25 cellular contexts compared by ENCODE assay signal in genomic region chr13:66853559-66853958, GRCh38.
"Had no signal": no experiment of that assay in that cellular context is flagged by ENCODE, and none has a peak within 500 bp of the region (broad histone marks: within the 10 kb centered on the region; RNA-seq: fewer than 3 reads in every experiment).

No MANE protein-coding gene starts in this region.

- H3K4me3 Mint-ChIP-seq: effector memory CD8-positive, alpha-beta T cell; naive thymus-derived CD4-positive, alpha-beta T cell; nephron progenitor cell had no signal

- DNase-seq: cerebellar nuclear complex; cortex of kidney; effector memory CD8-positive, alpha-beta T cell; foreskin melanocyte; head of caudate nucleus; kidney; mesendoderm; midbrain; naive thymus-derived CD4-positive, alpha-beta T cell; nephron progenitor cell; nucleus accumbens; stimulated activated CD4-positive, alpha-beta T cell treated with anti-CD3 and anti-CD28 coated beads, Interleukin-12 subunit alpha, Interleukin-12 subunit beta, amount 100 ng/mL, for 4 hours; stimulated activated CD4-positive, alpha-beta T cell treated with anti-CD3 and anti-CD28 coated beads, Interleukin-1b, Interleukin-23, amount 100 ng/mL, for 48 hours; stimulated activated CD4-positive, alpha-beta T cell treated with anti-CD3 and anti-CD28 coated beads, Interleukin-4, amount 100 ng/mL, for 1 hour; stimulated activated CD8-positive, alpha-beta memory T cell treated with anti-CD3 and anti-CD28 coated beads, Interleukin-4, amount 100 ng/mL, for 48 hours; stimulated activated naive CD4-positive, alpha-beta T cell; stomach; thyroid gland; trophoblast cell had no signal

- ATAC-seq: effector memory CD8-positive, alpha-beta T cell; left lobe of liver; naive thymus-derived CD4-positive, alpha-beta T cell; sciatic nerve had no signal

- H3K4me3 ChIP-seq: esophagus muscularis mucosa, prostate gland, right atrium auricular region, smooth muscle cell, stomach, thyroid gland had no signal

- H3K9me3 ChIP-seq: esophagus muscularis mucosa, prostate gland, right atrium auricular region, stomach, thyroid gland had no signal

- H3K36me3 ChIP-seq: esophagus muscularis mucosa, prostate gland, right atrium auricular region, stomach, thyroid gland had no signal

- H3K27ac Mint-ChIP-seq: effector memory CD8-positive, alpha-beta T cell; naive thymus-derived CD4-positive, alpha-beta T cell; nephron progenitor cell had no signal

- H3K4me1 Mint-ChIP-seq: naive thymus-derived CD4-positive, alpha-beta T cell; nephron progenitor cell had no signal

- H3K4me1 ChIP-seq: esophagus muscularis mucosa, prostate gland, right atrium auricular region, stomach, thyroid gland had no signal

- H3K27me3 ChIP-seq: esophagus muscularis mucosa, right atrium auricular region, stomach, thyroid gland had no signal

- H3K27ac ChIP-seq: esophagus muscularis mucosa, prostate gland, right atrium auricular region, stomach, thyroid gland had no signal

- H3K27me3 Mint-ChIP-seq: effector memory CD8-positive, alpha-beta T cell; naive thymus-derived CD4-positive, alpha-beta T cell had no signal
